ENCODE assay signal across 3 cellular contexts in genomic region chr6:143370972-143371371, GRCh38.
TF ChIP-seq lines count a peak whose summit lies in the region.

No MANE protein-coding gene starts in this region.

TF ChIP-seq in A549, 52 proteins besides CTCF, POLR2A, EP300 and RAD21:
- TF ChIP-seq ZC3H11A (IDR thresholded peaks at IDR 0.05) (no peak), MAFK (IDR thresholded peaks at IDR 0.05; ENCODE audit: partially characterized antibody) (peak; percentile 89)

TF ChIP-seq in IMR-90, 13 proteins besides CTCF, POLR2A, EP300 and RAD21:
- TF ChIP-seq RFX5 (IDR thresholded peaks at IDR 0.05; ENCODE audit: low read depth, low read length) = no peak
- no peak for TF ChIP-seq RCOR1 (IDR thresholded peaks at IDR 0.05; ENCODE audit: insufficient replicate concordance, low read length)
- TF ChIP-seq, protein P1, sequence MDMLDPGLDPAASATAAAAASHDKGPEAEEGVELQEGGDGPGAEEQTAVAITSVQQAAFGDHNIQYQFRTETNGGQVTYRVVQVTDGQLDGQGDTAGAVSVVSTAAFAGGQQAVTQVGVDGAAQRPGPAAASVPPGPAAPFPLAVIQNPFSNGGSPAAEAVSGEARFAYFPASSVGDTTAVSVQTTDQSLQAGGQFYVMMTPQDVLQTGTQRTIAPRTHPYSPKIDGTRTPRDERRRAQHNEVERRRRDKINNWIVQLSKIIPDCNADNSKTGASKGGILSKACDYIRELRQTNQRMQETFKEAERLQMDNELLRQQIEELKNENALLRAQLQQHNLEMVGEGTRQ (IDR thresholded peaks at IDR 0.05; ENCODE audit: low read depth, low read length) = no peak
- no peak for TF ChIP-seq NFE2L2 (IDR thresholded peaks at IDR 0.05; ENCODE audit: low read depth, low read length)
- TF ChIP-seq MAFK (IDR thresholded peaks at IDR 0.05; ENCODE audit: low read depth, low read length) = peak; percentile 95
- TF ChIP-seq CEBPB (IDR thresholded peaks at IDR 0.05; ENCODE audit: low read depth, low read length) = no peak

TF ChIP-seq in H1, 55 proteins besides CTCF, POLR2A, EP300 and RAD21:
- TF ChIP-seq MAFK (IDR thresholded peaks at IDR 0.05; ENCODE audit: low read depth, low read length) (peak; percentile 55; the same call in 1 of the 2 replicates), JUND (IDR thresholded peaks at IDR 0.05; ENCODE audit: low read length) (no peak)
